In the genomic region with DNA sequence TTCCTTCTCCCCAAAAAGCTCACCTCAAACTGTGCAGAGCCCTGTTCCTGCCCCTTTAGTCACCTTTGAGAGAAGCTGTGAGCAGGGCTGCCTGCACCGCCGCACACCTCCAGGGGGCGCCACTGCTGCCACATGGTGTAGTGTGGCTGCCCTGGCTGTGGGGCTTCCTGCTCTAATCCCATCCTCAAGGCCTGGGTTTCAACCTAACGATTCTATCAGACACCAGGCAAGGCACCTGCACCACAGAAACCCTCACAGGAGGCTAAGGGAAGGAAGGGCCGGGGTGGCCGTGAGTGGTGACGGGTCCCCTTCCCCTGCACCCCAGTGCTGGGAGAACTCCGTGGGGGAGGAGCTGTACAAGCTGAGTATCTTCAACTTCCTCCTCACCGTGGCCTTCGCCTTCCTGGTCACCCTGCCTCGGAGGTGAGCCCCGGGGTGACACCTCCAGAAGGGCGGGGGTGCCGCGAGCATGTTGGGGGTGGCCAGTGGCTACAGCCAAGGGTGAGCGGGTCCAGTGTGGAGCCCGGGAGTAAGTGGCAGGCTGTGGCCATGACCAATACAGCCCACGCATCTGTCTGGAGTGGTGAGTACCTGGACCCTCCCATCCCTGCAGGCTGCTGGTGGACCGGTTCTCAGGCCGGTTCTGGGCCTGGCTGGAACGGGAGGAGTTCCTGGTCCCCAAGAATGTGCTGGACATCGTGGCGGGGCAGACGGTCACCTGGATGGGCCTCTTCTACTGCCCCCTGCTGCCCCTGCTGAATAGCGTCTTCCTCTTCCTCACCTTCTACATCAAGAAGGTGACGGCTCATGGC, we compare ENCODE assay signal across 2 cellular contexts.
TF ChIP-seq lines count a peak whose summit lies in the region.

No MANE protein-coding gene starts in this region.

TF ChIP-seq in SK-N-SH, 30 proteins besides CTCF, POLR2A, EP300 and RAD21:
- TF ChIP-seq MXI1 (IDR thresholded peaks at IDR 0.05; ENCODE audit: low read depth, low read length) (no peak), EZH2phosphoT487 (IDR thresholded peaks at IDR 0.05; ENCODE audit: borderline replicate concordance, low read depth) (no peak), CHD2 (IDR thresholded peaks at IDR 0.05; ENCODE audit: low read length, partially characterized antibody) (no peak)
- TF ChIP-seq, protein P1, sequence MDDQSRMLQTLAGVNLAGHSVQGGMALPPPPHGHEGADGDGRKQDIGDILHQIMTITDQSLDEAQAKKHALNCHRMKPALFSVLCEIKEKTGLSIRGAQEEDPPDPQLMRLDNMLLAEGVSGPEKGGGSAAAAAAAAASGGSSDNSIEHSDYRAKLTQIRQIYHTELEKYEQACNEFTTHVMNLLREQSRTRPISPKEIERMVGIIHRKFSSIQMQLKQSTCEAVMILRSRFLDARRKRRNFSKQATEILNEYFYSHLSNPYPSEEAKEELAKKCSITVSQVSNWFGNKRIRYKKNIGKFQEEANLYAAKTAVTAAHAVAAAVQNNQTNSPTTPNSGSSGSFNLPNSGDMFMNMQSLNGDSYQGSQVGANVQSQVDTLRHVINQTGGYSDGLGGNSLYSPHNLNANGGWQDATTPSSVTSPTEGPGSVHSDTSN (IDR thresholded peaks at IDR 0.05): no peak
- TF ChIP-seq, protein P2, sequence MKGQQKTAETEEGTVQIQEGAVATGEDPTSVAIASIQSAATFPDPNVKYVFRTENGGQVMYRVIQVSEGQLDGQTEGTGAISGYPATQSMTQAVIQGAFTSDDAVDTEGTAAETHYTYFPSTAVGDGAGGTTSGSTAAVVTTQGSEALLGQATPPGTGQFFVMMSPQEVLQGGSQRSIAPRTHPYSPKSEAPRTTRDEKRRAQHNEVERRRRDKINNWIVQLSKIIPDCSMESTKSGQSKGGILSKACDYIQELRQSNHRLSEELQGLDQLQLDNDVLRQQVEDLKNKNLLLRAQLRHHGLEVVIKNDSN (IDR thresholded peaks at IDR 0.05; ENCODE audit: borderline replicate concordance, low read depth): no peak
- TF ChIP-seq, protein P3, sequence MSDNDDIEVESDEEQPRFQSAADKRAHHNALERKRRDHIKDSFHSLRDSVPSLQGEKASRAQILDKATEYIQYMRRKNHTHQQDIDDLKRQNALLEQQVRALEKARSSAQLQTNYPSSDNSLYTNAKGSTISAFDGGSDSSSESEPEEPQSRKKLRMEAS (IDR thresholded peaks at IDR 0.05; ENCODE audit: low read depth): no peak

TF ChIP-seq in SK-N-SH treated with all-trans-retinoic acid at 6 μM for 48 hours, 23 proteins besides CTCF, POLR2A, EP300 and RAD21:
- TF ChIP-seq ARNTL (CRISPR knock-in tag; IDR thresholded peaks at IDR 0.05; ENCODE audit: borderline replicate concordance, low read depth) (no peak), CSDC2 (CRISPR knock-in tag; IDR thresholded peaks at IDR 0.05) (no peak), ZFP3 (CRISPR knock-in tag; IDR thresholded peaks at IDR 0.05) (no peak), BACH2 (CRISPR knock-in tag; IDR thresholded peaks at IDR 0.05; ENCODE audit: borderline replicate concordance) (no peak), RARB (CRISPR knock-in tag; IDR thresholded peaks at IDR 0.05) (no peak), ZNF565 (CRISPR knock-in tag; conservative IDR thresholded peaks at IDR 0.05; ENCODE audit: low read depth) (no peak), ZFP30 (CRISPR knock-in tag; IDR thresholded peaks at IDR 0.05) (no peak)
- TF ChIP-seq, protein P4, sequence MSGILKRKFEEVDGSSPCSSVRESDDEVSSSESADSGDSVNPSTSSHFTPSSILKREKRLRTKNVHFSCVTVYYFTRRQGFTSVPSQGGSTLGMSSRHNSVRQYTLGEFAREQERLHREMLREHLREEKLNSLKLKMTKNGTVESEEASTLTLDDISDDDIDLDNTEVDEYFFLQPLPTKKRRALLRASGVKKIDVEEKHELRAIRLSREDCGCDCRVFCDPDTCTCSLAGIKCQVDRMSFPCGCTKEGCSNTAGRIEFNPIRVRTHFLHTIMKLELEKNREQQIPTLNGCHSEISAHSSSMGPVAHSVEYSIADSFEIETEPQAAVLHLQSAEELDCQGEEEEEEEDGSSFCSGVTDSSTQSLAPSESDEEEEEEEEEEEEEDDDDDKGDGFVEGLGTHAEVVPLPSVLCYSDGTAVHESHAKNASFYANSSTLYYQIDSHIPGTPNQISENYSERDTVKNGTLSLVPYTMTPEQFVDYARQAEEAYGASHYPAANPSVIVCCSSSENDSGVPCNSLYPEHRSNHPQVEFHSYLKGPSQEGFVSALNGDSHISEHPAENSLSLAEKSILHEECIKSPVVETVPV (CRISPR knock-in tag; IDR thresholded peaks at IDR 0.05): no peak
- TF ChIP-seq, protein P5, sequence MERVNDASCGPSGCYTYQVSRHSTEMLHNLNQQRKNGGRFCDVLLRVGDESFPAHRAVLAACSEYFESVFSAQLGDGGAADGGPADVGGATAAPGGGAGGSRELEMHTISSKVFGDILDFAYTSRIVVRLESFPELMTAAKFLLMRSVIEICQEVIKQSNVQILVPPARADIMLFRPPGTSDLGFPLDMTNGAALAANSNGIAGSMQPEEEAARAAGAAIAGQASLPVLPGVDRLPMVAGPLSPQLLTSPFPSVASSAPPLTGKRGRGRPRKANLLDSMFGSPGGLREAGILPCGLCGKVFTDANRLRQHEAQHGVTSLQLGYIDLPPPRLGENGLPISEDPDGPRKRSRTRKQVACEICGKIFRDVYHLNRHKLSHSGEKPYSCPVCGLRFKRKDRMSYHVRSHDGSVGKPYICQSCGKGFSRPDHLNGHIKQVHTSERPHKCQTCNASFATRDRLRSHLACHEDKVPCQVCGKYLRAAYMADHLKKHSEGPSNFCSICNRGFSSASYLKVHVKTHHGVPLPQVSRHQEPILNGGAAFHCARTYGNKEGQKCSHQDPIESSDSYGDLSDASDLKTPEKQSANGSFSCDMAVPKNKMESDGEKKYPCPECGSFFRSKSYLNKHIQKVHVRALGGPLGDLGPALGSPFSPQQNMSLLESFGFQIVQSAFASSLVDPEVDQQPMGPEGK (CRISPR knock-in tag; IDR thresholded peaks at IDR 0.05; ENCODE audit: borderline replicate concordance): no peak
